In the genomic region with DNA sequence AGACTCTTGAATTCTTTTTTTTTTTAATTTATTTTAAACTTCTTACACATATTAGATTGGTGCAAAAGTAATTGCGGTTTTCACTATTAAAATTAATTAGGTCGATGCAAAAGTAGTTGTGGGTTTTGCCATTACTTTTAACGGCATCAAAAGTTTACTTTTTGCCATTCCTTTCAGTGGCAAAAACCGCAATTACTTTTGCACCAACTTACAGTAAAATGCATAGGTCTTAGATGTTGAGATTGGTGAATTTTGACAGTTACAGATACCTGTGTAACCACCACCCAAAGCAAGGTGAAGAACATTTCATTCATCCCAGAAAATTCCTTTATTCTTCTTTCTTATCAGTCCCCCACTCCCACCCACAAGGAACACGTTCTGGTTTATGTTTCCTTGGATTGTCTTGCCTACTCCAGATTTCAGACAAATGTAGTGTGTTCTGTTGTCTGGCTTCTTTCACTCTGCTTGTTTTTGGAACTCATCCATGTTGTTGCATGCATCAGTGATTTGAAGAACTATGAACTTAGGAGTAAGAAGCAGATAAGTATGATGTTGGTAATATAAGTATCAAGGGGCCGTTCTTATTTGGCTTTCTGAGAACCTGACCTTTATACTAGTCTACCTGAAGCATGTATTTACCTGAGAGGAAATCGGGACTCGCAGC, we compare ENCODE assay signal across 20 cellular contexts.
"Had no signal": no experiment of that assay in that cellular context is flagged by ENCODE, and none has a peak within 500 bp of the region (broad histone marks: within the 10 kb centered on the region; RNA-seq: fewer than 3 reads in every experiment).

No MANE protein-coding gene starts in this region.

- DNase-seq: activated CD4-positive, alpha-beta T cell treated with anti-CD3 and anti-CD28 coated beads, Interleukin-2, amount 50 U/mL, for 1 hour; activated CD8-positive, alpha-beta memory T cell treated with anti-CD3 and anti-CD28 coated beads, Interleukin-2, amount 50 U/mL, for 4 hours; activated naive CD4-positive, alpha-beta T cell treated with anti-CD3 and anti-CD28 coated beads for 36 hours; activated T-cell treated with anti-CD3 and anti-CD28 coated beads, Interleukin-2, amount 50 U/mL, for 4 hours; aorta; cortex of kidney; foreskin keratinocyte; mesendoderm; naive thymus-derived CD4-positive, alpha-beta T cell; ovary; stimulated activated CD4-positive, alpha-beta T cell treated with anti-CD3 and anti-CD28 coated beads, Interleukin-4, amount 100 ng/mL, for 24 hours; stomach; T1000; testis had no signal

- H3K4me3 Mint-ChIP-seq: activated naive CD4-positive, alpha-beta T cell treated with anti-CD3 and anti-CD28 coated beads for 36 hours; activated T-cell treated with anti-CD3 and anti-CD28 coated beads, Interleukin-2, amount 50 U/mL, for 4 hours; naive thymus-derived CD4-positive, alpha-beta T cell; stimulated activated effector memory CD8-positive, alpha-beta T cell treated with anti-CD3 and anti-CD28 coated beads, Interleukin-12 subunit alpha, Interleukin-12 subunit beta, amount 100 ng/mL, for 72 hours; type B pancreatic cell had no signal

- H3K36me3 ChIP-seq: breast epithelium, esophagus muscularis mucosa, ovary, stomach had no signal

- H3K9me3 ChIP-seq: breast epithelium, esophagus muscularis mucosa, ovary, stomach, testis had no signal

- H3K27ac ChIP-seq: breast epithelium, esophagus muscularis mucosa, foreskin keratinocyte, ovary, stomach, testis had no signal

- H3K4me1 ChIP-seq: breast epithelium had no signal

- H3K9me3 Mint-ChIP-seq: activated naive CD4-positive, alpha-beta T cell treated with anti-CD3 and anti-CD28 coated beads for 36 hours; activated T-cell treated with anti-CD3 and anti-CD28 coated beads, Interleukin-2, amount 50 U/mL, for 4 hours; naive thymus-derived CD4-positive, alpha-beta T cell; stimulated activated effector memory CD8-positive, alpha-beta T cell treated with anti-CD3 and anti-CD28 coated beads, Interleukin-12 subunit alpha, Interleukin-12 subunit beta, amount 100 ng/mL, for 72 hours; type B pancreatic cell had no signal

- H3K4me3 ChIP-seq: breast epithelium, esophagus muscularis mucosa, ovary, stomach, testis had no signal

- H3K27me3 ChIP-seq: breast epithelium, esophagus muscularis mucosa, foreskin keratinocyte, ovary, stomach, testis had no signal

- ATAC-seq: activated CD4-positive, CD25-positive, alpha-beta regulatory T cell treated with anti-CD3 and anti-CD28 coated beads, Interleukin-2, amount 50 U/mL, for 24 hours; activated T-cell treated with anti-CD3 and anti-CD28 coated beads, Interleukin-2, amount 50 U/mL, for 4 hours; foreskin keratinocyte; naive thymus-derived CD4-positive, alpha-beta T cell; sciatic nerve; stimulated activated effector memory CD8-positive, alpha-beta T cell treated with anti-CD3 and anti-CD28 coated beads, Interleukin-12 subunit alpha, Interleukin-12 subunit beta, amount 100 ng/mL, for 72 hours had no signal

- H3K27ac Mint-ChIP-seq: activated naive CD4-positive, alpha-beta T cell treated with anti-CD3 and anti-CD28 coated beads for 36 hours; naive thymus-derived CD4-positive, alpha-beta T cell; stimulated activated effector memory CD8-positive, alpha-beta T cell treated with anti-CD3 and anti-CD28 coated beads, Interleukin-12 subunit alpha, Interleukin-12 subunit beta, amount 100 ng/mL, for 72 hours had no signal

- H3K36me3 Mint-ChIP-seq: naive thymus-derived CD4-positive, alpha-beta T cell; stimulated activated effector memory CD8-positive, alpha-beta T cell treated with anti-CD3 and anti-CD28 coated beads, Interleukin-12 subunit alpha, Interleukin-12 subunit beta, amount 100 ng/mL, for 72 hours; type B pancreatic cell had no signal
